14 cellular contexts compared by ENCODE assay signal in genomic region chr10:91512458-91512857, GRCh38.
"Had no signal": no experiment of that assay in that cellular context is flagged by ENCODE, and none has a peak within 500 bp of the region (broad histone marks: within the 10 kb centered on the region; RNA-seq: fewer than 3 reads in every experiment).

No MANE protein-coding gene starts in this region.

- H3K4me1 ChIP-seq: heart right ventricle, left ventricle myocardium inferior, neural progenitor cell, parathyroid adenoma had no signal

- H3K27ac ChIP-seq: heart right ventricle, left ventricle myocardium inferior, neural progenitor cell, parathyroid adenoma, VCaP had no signal

- H3K27ac Mint-ChIP-seq: activated CD4-positive, alpha-beta memory T cell treated with anti-CD3 and anti-CD28 coated beads, Interleukin-2, amount 10 ng/mL, durations not matched to agents 7 days and 5 days; activated naive CD8-positive, alpha-beta T cell treated with anti-CD3 and anti-CD28 coated beads, Interleukin-2, amount 10 ng/mL, durations not matched to agents 7 days and 5 days; activated T-cell treated with anti-CD3 and anti-CD28 coated beads, Interleukin-2, amount 50 U/mL, for 72 hours; neural progenitor cell had no signal

- H2AFZ ChIP-seq: neural progenitor cell, parathyroid adenoma had no signal

- H3K36me3 Mint-ChIP-seq: activated naive CD8-positive, alpha-beta T cell treated with anti-CD3 and anti-CD28 coated beads, Interleukin-2, amount 10 ng/mL, durations not matched to agents 7 days and 5 days had no signal

- H3K79me2 ChIP-seq: parathyroid adenoma had no signal

- H3K4me3 Mint-ChIP-seq: activated CD4-positive, alpha-beta memory T cell treated with anti-CD3 and anti-CD28 coated beads, Interleukin-2, amount 10 ng/mL, durations not matched to agents 7 days and 5 days; activated naive CD8-positive, alpha-beta T cell treated with anti-CD3 and anti-CD28 coated beads, Interleukin-2, amount 10 ng/mL, durations not matched to agents 7 days and 5 days; activated T-cell treated with anti-CD3 and anti-CD28 coated beads, Interleukin-2, amount 50 U/mL, for 72 hours; neural progenitor cell had no signal

- H3K4me1 Mint-ChIP-seq: activated naive CD8-positive, alpha-beta T cell treated with anti-CD3 and anti-CD28 coated beads, Interleukin-2, amount 10 ng/mL, durations not matched to agents 7 days and 5 days; neural progenitor cell had no signal

- H3K36me3 ChIP-seq: left ventricle myocardium inferior, neural progenitor cell had no signal

- H3K27me3 Mint-ChIP-seq: activated CD4-positive, alpha-beta memory T cell treated with anti-CD3 and anti-CD28 coated beads, Interleukin-2, amount 10 ng/mL, durations not matched to agents 7 days and 5 days; activated naive CD8-positive, alpha-beta T cell treated with anti-CD3 and anti-CD28 coated beads, Interleukin-2, amount 10 ng/mL, durations not matched to agents 7 days and 5 days had no signal

- DNase-seq: activated CD4-positive, alpha-beta memory T cell treated with anti-CD3 and anti-CD28 coated beads, Interleukin-2, amount 10 ng/mL, durations not matched to agents 7 days and 5 days; activated CD8-positive, alpha-beta memory T cell treated with anti-CD3 and anti-CD28 coated beads, Interleukin-2, amount 50 U/mL, for 4 hours; activated naive CD8-positive, alpha-beta T cell treated with anti-CD3 and anti-CD28 coated beads, Interleukin-2, amount 10 ng/mL, durations not matched to agents 7 days and 5 days; activated T-cell treated with anti-CD3 and anti-CD28 coated beads, Interleukin-2, amount 50 U/mL, for 72 hours; anterior cingulate cortex; dorsolateral prefrontal cortex; heart right ventricle; left ventricle myocardium inferior; mesendoderm; retina had no signal

- H3K9me3 Mint-ChIP-seq: activated CD4-positive, alpha-beta memory T cell treated with anti-CD3 and anti-CD28 coated beads, Interleukin-2, amount 10 ng/mL, durations not matched to agents 7 days and 5 days; activated naive CD8-positive, alpha-beta T cell treated with anti-CD3 and anti-CD28 coated beads, Interleukin-2, amount 10 ng/mL, durations not matched to agents 7 days and 5 days; activated T-cell treated with anti-CD3 and anti-CD28 coated beads, Interleukin-2, amount 50 U/mL, for 72 hours; neural progenitor cell had no signal

- H3K4me3 ChIP-seq: dorsolateral prefrontal cortex, heart right ventricle, left ventricle myocardium inferior, neural progenitor cell, skin epidermis had no signal

- H3K27me3 ChIP-seq: dorsolateral prefrontal cortex, heart right ventricle, neural progenitor cell had no signal
